Comparison of ENCODE assay signal across 8 cellular contexts in genomic region chr9:137550958-137551655, GRCh38. TPM values are rescaled to one million over a fixed set of nuclear protein-coding genes. Genes with fewer than 3 reads are reported as not detected.
A peak's percentile ranks its signal among the peaks of the same experiment; 100 is the strongest.
DNase-seq lines count a peak whose midpoint lies in the region; ATAC-seq and TF ChIP-seq lines count a peak whose summit lies in the region.

No MANE protein-coding gene starts in this region.

- H3K27ac ChIP-seq in WERI-Rb-1, result peak overlapping the region; percentile 81

- peaks cover 20% of the 10 kb centered on the region for H3K4me1 Mint-ChIP-seq in osteocyte (ENCODE audit: unreplicated experiment)

- peaks cover 16% of the 10 kb centered on the region for H3K36me3 Mint-ChIP-seq in osteocyte (ENCODE audit: unreplicated experiment)

- no peak overlapping the region for H3K27ac Mint-ChIP-seq in osteocyte (ENCODE audit: unreplicated experiment)

- peaks cover 23% of the 10 kb centered on the region for H3K36me3 ChIP-seq in WERI-Rb-1

- TF ChIP-seq CTCF in WERI-Rb-1 (IDR thresholded peaks at IDR 0.05; ENCODE audit: low read depth, low read length) (peak; percentile 70), foreskin fibroblast (IDR thresholded peaks at IDR 0.05; ENCODE audit: low read depth, low read length) (peak; percentile 16), osteocyte (IDR thresholded peaks at IDR 0.05) (peak; percentile 59)

- H3K27me3 Mint-ChIP-seq in osteocyte (ENCODE audit: unreplicated experiment), result no peaks in the 10 kb centered on the region

- H3K4me3 ChIP-seq in WERI-Rb-1 (ENCODE audit: low read depth, low read length) (peak overlapping the region; percentile 61), foreskin fibroblast (ENCODE audit: low read depth in 1 of 2, low read length in 2 of 2) (peak overlapping the region; percentile 63 to 73)

- DNase-seq in AG08395 (ENCODE audit: low spot score) (peak; percentile 83), NCI-H1694 treated with DMSO at 0.1 percent for 48 hours (lab: John Stamatoyannopoulos, UW) (peak; percentile 32), WERI-Rb-1 (peak; percentile 87), foreskin fibroblast (peak in 1 of 2 donors; percentile 84), osteocyte (ENCODE audit: extremely low spot score, unreplicated experiment) (no peak)
- no peak for DNase-seq in stimulated activated CD4-positive, alpha-beta T cell treated with anti-CD3 and anti-CD28 coated beads, Interleukin-1b, Interleukin-23, amount 100 ng/mL, for 48 hours

- peak; percentile 59 for ATAC-seq in GM18511 (IDR thresholded peaks at IDR 0.05; ENCODE audit: unreplicated experiment)
- peak; percentile 42 for ATAC-seq in HG02938 (IDR thresholded peaks at IDR 0.05; ENCODE audit: unreplicated experiment)

- H3K27me3 ChIP-seq in WERI-Rb-1 (ENCODE audit: insufficient read depth, low read depth, severe bottlenecking), result no peaks in the 10 kb centered on the region

- H3K4me3 Mint-ChIP-seq in osteocyte (ENCODE audit: unreplicated experiment), result peak overlapping the region; percentile 60

- no peaks in the 10 kb centered on the region for H3K9me3 Mint-ChIP-seq in osteocyte (ENCODE audit: unreplicated experiment)

- H3K9me3 ChIP-seq in WERI-Rb-1 (ENCODE audit: severe bottlenecking), result peaks cover 2% of the 10 kb centered on the region

RNA-seq across cellular contexts. Expression of gene MRPL41, which starts 0.6 kb away (rescaled TPM):
- total RNA-seq in osteocyte, result 51.9 and 53.8 TPM in 2 replicates

RNA-seq across cellular contexts. Expression of gene PNPLA7, which starts 0.9 kb away (rescaled TPM):
- total RNA-seq in osteocyte, result 7.1 and 7.2 TPM in 2 replicates

RNA-seq across cellular contexts. Expression of gene DPH7, which starts 27.6 kb away (rescaled TPM):
- total RNA-seq in osteocyte, result 37.3 and 39.5 TPM in 2 replicates

RNA-seq across cellular contexts. Expression of gene ZMYND19, which starts 39.2 kb away (rescaled TPM):
- 30.3 and 31.4 TPM in 2 replicates for total RNA-seq in osteocyte

RNA-seq across cellular contexts. Expression of gene ARRDC1, which starts 54.4 kb away (rescaled TPM):
- total RNA-seq in osteocyte, result 28.7 and 30.2 TPM in 2 replicates

Comparison
In these comparisons a context has a peak if more than half of its experiments do, and no peak if none do; other contexts are left out.
1. DNase-seq: peak in AG08395 (single experiment), NCI-H1694 treated with DMSO at 0.1 percent for 48 hours (single experiment) and WERI-Rb-1 (single experiment); none in osteocyte (single experiment) and stimulated activated CD4-positive, alpha-beta T cell treated with anti-CD3 and anti-CD28 coated beads, Interleukin-1b, Interleukin-23, amount 100 ng/mL, for 48 hours (single experiment).
2. CTCF ChIP-seq: peak in every context shown above with its lines; median percentile 70 in WERI-Rb-1; 59 in osteocyte; 16 in foreskin fibroblast.